Comparison of ENCODE assay signal across 1 cellular context in genomic region chr2:44772670-44773378, GRCh38.
TF ChIP-seq lines count a peak whose summit lies in the region.

No MANE protein-coding gene starts in this region.

TF ChIP-seq in H1, 55 proteins besides CTCF, POLR2A, EP300 and RAD21 (continued from another document):
- no peak for TF ChIP-seq USF2 (IDR thresholded peaks at IDR 0.05; ENCODE audit: low read length)
- TF ChIP-seq EGR1 (IDR thresholded peaks at IDR 0.05; ENCODE audit: borderline replicate concordance, low read depth, low read length): no peak
- no peak for TF ChIP-seq TEAD4 (IDR thresholded peaks at IDR 0.05; ENCODE audit: low read depth, low read length)
TF ChIP-seq in H1: peak in this region for 0.
